8 cellular contexts compared by ENCODE assay signal in the genomic region with DNA sequence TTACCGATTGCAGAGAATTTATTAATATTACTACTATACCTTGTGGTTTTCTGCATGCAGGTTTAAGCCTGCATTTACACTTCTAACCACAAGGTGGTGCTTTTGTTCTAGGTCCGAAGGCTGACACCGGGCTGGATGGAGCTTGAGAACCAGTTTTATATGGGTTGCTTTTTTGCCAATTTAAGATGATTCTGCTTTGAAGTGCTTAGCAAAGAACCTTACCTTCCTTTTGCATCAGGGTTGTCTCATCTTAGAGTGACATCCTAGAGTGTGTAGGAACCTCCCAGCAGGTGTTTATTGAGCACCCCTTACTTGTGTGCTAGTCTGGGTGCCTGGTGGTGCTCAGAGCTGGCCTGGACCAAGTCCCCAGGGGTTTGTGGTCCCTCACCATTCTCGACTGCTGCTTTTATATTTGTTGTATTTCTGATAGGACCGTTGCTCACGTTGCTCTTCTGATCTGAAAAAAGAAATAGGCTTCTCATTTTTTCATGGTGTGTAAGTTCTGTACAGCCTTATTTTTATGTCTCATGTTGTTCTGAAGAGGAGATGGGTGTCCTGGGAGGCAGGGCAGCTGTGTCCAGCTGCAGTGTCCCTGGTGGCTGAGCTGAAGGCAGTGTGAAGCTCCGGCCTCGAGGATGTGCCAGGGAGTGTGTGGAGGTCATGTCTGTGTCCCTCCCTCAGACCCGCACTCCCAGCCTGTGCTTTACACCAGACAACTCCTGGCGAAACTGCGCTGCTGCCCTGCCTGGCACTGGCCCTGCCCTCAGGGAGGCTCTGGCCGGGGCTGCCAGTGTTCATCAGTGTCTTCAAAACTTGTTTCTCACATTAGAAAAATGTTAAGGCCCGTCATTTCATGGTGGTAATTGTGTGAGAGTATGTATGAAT. TPM values are rescaled to one million over a fixed set of nuclear protein-coding genes. Genes with fewer than 3 reads are reported as not detected.
DNase-seq lines count a peak whose midpoint lies in the region; ATAC-seq and TF ChIP-seq lines count a peak whose summit lies in the region.

No MANE protein-coding gene starts in this region.

- peaks cover 5% of the 10 kb centered on the region for H3K36me3 ChIP-seq in osteoblast (ENCODE audit: insufficient read depth, low read length)

- TF ChIP-seq CTCF in foreskin fibroblast (IDR thresholded peaks at IDR 0.05; ENCODE audit: low read depth, low read length) = peak; percentile 76
- TF ChIP-seq CTCF in osteoblast (IDR thresholded peaks at IDR 0.05; ENCODE audit: extremely low read depth, low read depth, low read length) = peak; percentile 94

- ATAC-seq in GM18868 (IDR thresholded peaks at IDR 0.05; ENCODE audit: unreplicated experiment) = peak; percentile 67
- ATAC-seq in HG03354 (IDR thresholded peaks at IDR 0.05; ENCODE audit: poor library complexity, severe bottlenecking, unreplicated experiment) = peak; percentile 84
- ATAC-seq in HG03521 (IDR thresholded peaks at IDR 0.05; ENCODE audit: unreplicated experiment) = no peak

- H3K27me3 ChIP-seq in osteoblast (ENCODE audit: insufficient read depth, low read length) = no peaks in the 10 kb centered on the region

- H3K9me3 ChIP-seq in osteoblast (ENCODE audit: low read depth, low read length) = no peaks in the 10 kb centered on the region

- no peak overlapping the region for H3K4me2 ChIP-seq in osteoblast (ENCODE audit: insufficient read depth, low read length)

- peaks cover 71% of the 10 kb centered on the region for H4K20me1 ChIP-seq in osteoblast (ENCODE audit: insufficient read depth, low read length)

- peak overlapping the region; percentile 18 for H3K27ac ChIP-seq in osteoblast (ENCODE audit: low read depth, low read length)

- peaks cover 6% of the 10 kb centered on the region for H3K4me1 ChIP-seq in osteoblast (ENCODE audit: insufficient read depth, low read length)

- no peak overlapping the region for H2AFZ ChIP-seq in osteoblast (ENCODE audit: low read length)

- H3K4me3 ChIP-seq in foreskin fibroblast (ENCODE audit: low read depth in 1 of 2, low read length in 2 of 2) (no peak overlapping the region), osteoblast (ENCODE audit: insufficient read depth, low read length) (no peak overlapping the region)

- H3K79me2 ChIP-seq in osteoblast (ENCODE audit: insufficient read depth, low read length) = peaks cover 83% of the 10 kb centered on the region

- DNase-seq in CD1c-positive myeloid dendritic cell (ENCODE audit: extremely low spot score) = peak; percentile 68
- peak; percentile 63 to 79 for DNase-seq in NCI-H526 (lab: John Stamatoyannopoulos, UW)
- DNase-seq in activated T-cell treated with anti-CD3 and anti-CD28 coated beads for 24 hours (ENCODE audit: low read depth) = peak; percentile 16
- peak; percentile 61 to 86 for DNase-seq in foreskin fibroblast
- peak; percentile 95 for DNase-seq in osteoblast (ENCODE audit: insufficient read length, low spot score, missing footprints)

RNA-seq across cellular contexts. Expression of a gene that starts 54.3 kb away (rescaled TPM):
- 38.0 and 46.3 TPM in 2 replicates for total RNA-seq in osteoblast

Comparison
In these comparisons a context has a peak if more than half of its experiments do, and no peak if none do; other contexts are left out.
1. DNase-seq: peak in every context shown above with its lines; median percentile 95 in osteoblast; 74 in foreskin fibroblast; 71 in NCI-H526; 68 in CD1c-positive myeloid dendritic cell; 16 in activated T-cell treated with anti-CD3 and anti-CD28 coated beads for 24 hours.